1 cellular context compared by ENCODE assay signal in the genomic region with DNA sequence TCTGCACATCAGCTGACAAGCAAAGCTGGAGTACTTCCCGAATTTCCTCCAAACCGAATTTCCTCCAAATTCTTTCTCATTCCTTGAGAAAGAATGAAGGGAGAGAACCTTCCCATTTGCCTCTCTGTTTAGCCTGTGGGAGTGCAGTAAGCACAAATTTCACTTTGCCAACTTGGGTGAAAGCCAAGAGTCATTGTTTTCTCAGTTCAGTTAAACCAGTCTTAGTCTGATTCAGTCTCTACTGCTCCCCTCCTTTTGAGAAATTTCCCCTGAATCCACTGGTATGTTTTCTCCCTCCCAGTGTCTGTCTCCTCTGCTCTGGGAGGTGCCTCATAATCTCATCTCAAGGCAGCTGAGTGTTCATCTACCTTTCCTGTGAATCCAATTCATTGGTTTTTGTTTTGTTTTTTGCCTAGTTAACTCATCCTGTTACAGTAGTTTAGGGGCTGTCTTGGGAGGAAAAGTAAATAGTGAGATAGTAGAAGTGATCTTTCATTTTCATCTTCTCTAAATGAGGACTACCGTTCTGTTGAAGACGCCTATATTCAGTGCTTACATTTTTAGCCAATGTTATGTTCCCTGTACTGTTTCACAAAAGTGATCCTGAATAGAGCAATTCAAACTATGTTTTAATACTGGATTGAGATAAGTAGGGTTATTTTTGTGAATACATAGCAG.
TF ChIP-seq lines count a peak whose summit lies in the region.

No MANE protein-coding gene starts in this region.

TF ChIP-seq in GM12878, 131 proteins besides CTCF, POLR2A, EP300 and RAD21 (continued from another document):
- TF ChIP-seq, protein P1, sequence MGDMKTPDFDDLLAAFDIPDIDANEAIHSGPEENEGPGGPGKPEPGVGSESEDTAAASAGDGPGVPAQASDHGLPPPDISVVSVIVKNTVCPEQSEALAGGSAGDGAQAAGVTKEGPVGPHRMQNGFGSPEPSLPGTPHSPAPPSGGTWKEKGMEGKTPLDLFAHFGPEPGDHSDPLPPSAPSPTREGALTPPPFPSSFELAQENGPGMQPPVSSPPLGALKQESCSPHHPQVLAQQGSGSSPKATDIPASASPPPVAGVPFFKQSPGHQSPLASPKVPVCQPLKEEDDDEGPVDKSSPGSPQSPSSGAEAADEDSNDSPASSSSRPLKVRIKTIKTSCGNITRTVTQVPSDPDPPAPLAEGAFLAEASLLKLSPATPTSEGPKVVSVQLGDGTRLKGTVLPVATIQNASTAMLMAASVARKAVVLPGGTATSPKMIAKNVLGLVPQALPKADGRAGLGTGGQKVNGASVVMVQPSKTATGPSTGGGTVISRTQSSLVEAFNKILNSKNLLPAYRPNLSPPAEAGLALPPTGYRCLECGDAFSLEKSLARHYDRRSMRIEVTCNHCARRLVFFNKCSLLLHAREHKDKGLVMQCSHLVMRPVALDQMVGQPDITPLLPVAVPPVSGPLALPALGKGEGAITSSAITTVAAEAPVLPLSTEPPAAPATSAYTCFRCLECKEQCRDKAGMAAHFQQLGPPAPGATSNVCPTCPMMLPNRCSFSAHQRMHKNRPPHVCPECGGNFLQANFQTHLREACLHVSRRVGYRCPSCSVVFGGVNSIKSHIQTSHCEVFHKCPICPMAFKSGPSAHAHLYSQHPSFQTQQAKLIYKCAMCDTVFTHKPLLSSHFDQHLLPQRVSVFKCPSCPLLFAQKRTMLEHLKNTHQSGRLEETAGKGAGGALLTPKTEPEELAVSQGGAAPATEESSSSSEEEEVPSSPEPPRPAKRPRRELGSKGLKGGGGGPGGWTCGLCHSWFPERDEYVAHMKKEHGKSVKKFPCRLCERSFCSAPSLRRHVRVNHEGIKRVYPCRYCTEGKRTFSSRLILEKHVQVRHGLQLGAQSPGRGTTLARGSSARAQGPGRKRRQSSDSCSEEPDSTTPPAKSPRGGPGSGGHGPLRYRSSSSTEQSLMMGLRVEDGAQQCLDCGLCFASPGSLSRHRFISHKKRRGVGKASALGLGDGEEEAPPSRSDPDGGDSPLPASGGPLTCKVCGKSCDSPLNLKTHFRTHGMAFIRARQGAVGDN (IDR thresholded peaks at IDR 0.05) = 0 out of 2 replicates have a peak, but pooled peaks have one; percentile 33
- TF ChIP-seq SMC3 (IDR thresholded peaks at IDR 0.05; ENCODE audit: borderline replicate concordance, low read length) (no peak), IKZF2 (IDR thresholded peaks at IDR 0.05) (0 out of 4 replicates have a peak, but pooled peaks of 1 of the 2 experiments have one; percentile 7), MLLT1 (IDR thresholded peaks at IDR 0.05) (no peak), TARDBP (IDR thresholded peaks at IDR 0.05; ENCODE audit: borderline replicate concordance) (no peak)
TF ChIP-seq in GM12878: peak in this region for 2.
